Comparison of ENCODE assay signal across 2 cellular contexts in genomic region chr19:4980087-4980486, GRCh38.
TF ChIP-seq lines count a peak whose summit lies in the region.

No MANE protein-coding gene starts in this region.

TF ChIP-seq in SK-N-SH, 30 proteins besides CTCF, POLR2A, EP300 and RAD21 (continued from another document):
- TF ChIP-seq, protein P1, sequence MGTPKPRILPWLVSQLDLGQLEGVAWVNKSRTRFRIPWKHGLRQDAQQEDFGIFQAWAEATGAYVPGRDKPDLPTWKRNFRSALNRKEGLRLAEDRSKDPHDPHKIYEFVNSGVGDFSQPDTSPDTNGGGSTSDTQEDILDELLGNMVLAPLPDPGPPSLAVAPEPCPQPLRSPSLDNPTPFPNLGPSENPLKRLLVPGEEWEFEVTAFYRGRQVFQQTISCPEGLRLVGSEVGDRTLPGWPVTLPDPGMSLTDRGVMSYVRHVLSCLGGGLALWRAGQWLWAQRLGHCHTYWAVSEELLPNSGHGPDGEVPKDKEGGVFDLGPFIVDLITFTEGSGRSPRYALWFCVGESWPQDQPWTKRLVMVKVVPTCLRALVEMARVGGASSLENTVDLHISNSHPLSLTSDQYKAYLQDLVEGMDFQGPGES (IDR thresholded peaks at IDR 0.05; ENCODE audit: low read depth, low read length): no peak
- no peak for TF ChIP-seq GATA2 (CRISPR knock-in tag; IDR thresholded peaks at IDR 0.05)
- no peak for TF ChIP-seq GABPA (IDR thresholded peaks at IDR 0.05; ENCODE audit: low read depth)
- no peak for TF ChIP-seq REST (IDR thresholded peaks at IDR 0.05; ENCODE audit: low read depth, low read length)
- TF ChIP-seq EZH2phosphoT487 (IDR thresholded peaks at IDR 0.05; ENCODE audit: borderline replicate concordance, low read depth): no peak
- TF ChIP-seq JUND (IDR thresholded peaks at IDR 0.05): no peak
- TF ChIP-seq, protein P2, sequence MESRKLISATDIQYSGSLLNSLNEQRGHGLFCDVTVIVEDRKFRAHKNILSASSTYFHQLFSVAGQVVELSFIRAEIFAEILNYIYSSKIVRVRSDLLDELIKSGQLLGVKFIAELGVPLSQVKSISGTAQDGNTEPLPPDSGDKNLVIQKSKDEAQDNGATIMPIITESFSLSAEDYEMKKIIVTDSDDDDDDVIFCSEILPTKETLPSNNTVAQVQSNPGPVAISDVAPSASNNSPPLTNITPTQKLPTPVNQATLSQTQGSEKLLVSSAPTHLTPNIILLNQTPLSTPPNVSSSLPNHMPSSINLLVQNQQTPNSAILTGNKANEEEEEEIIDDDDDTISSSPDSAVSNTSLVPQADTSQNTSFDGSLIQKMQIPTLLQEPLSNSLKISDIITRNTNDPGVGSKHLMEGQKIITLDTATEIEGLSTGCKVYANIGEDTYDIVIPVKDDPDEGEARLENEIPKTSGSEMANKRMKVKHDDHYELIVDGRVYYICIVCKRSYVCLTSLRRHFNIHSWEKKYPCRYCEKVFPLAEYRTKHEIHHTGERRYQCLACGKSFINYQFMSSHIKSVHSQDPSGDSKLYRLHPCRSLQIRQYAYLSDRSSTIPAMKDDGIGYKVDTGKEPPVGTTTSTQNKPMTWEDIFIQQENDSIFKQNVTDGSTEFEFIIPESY (IDR thresholded peaks at IDR 0.05; ENCODE audit: borderline replicate concordance, low read depth): no peak

TF ChIP-seq in SK-N-SH treated with all-trans-retinoic acid at 6 μM for 48 hours, 23 proteins besides CTCF, POLR2A, EP300 and RAD21 (continued from another document):
- TF ChIP-seq CREB5 (CRISPR knock-in tag; IDR thresholded peaks at IDR 0.05; ENCODE audit: low read depth) (no peak), TCF4 (CRISPR knock-in tag; IDR thresholded peaks at IDR 0.05; ENCODE audit: borderline replicate concordance) (no peak), ZFP3 (CRISPR knock-in tag; IDR thresholded peaks at IDR 0.05) (no peak), GLIS3 (CRISPR knock-in tag; IDR thresholded peaks at IDR 0.05) (no peak)
TF ChIP-seq in SK-N-SH treated with all-trans-retinoic acid at 6 μM for 48 hours: peak in this region for 0.
